26 cellular contexts compared by ENCODE assay signal in genomic region chr9:131784882-131785281, GRCh38. TPM values are rescaled to one million over a fixed set of nuclear protein-coding genes. Genes with fewer than 3 reads are reported as not detected.
DNase-seq lines count a peak whose midpoint lies in the region; TF ChIP-seq lines count a peak whose summit lies in the region.
"Had no signal": no experiment of that assay in that cellular context is flagged by ENCODE, and none has a peak within 500 bp of the region (broad histone marks: within the 10 kb centered on the region; RNA-seq: fewer than 3 reads in every experiment).

No MANE protein-coding gene starts in this region.

- H3F3A ChIP-seq in neural cell (ENCODE audit: insufficient read depth, low read length, poor library complexity, severe bottlenecking), result no peaks in the 10 kb centered on the region

- peak overlapping the region; percentile 42 for H3K9ac ChIP-seq in neural cell (ENCODE audit: low read length)
- H3K9ac ChIP-seq: BLaER1; BLaER1 treated with 17β-estradiol and CSF1 and Interleukin-3, amounts not matched to agents 10 nM and 100 nM had no signal

- no peaks in the 10 kb centered on the region for H3K79me2 ChIP-seq in neural cell (replicated peaks; ENCODE audit: insufficient read depth, low read length)

- no peaks in the 10 kb centered on the region for H4K20me1 ChIP-seq in neural cell (ENCODE audit: insufficient read depth)
- H4K20me1 ChIP-seq: BLaER1 had no signal

- peak; percentile 46 for TF ChIP-seq RAD21 in neural cell (conservative IDR thresholded peaks at IDR 0.05)

- H3K4me2 ChIP-seq in neural cell (ENCODE audit: low read length), result no peak overlapping the region
- H3K4me2 ChIP-seq: A549; BLaER1; BLaER1 treated with 17β-estradiol and CSF1 and Interleukin-3, amounts not matched to agents 10 nM and 100 nM had no signal

- H3K9me2 ChIP-seq in neural cell (ENCODE audit: insufficient read depth, low read length), result no peaks in the 10 kb centered on the region

- TF ChIP-seq EP300 in neural cell (conservative IDR thresholded peaks at IDR 0.05; ENCODE audit: poor library complexity, severe bottlenecking), result peak; percentile 87

- no peak overlapping the region for H2AFZ ChIP-seq in neural cell (ENCODE audit: low read depth, low read length)

- H3K9me3 ChIP-seq in neural cell (ENCODE audit: low read length), result peaks cover 6% of the 10 kb centered on the region
- H3K9me3 ChIP-seq: BE2C, Caco-2 had no signal

- no peak for TF ChIP-seq CTCF in neural cell (IDR thresholded peaks at IDR 0.05; ENCODE audit: poor library complexity, severe bottlenecking)

- H3K27me3 ChIP-seq in neural cell (ENCODE audit: insufficient read depth, low read depth, low read length), result no peaks in the 10 kb centered on the region
- H3K27me3 ChIP-seq: BLaER1; BLaER1 treated with 17β-estradiol and CSF1 and Interleukin-3, amounts not matched to agents 10 nM and 100 nM had no signal

- H3K36me3 ChIP-seq in neural cell (ENCODE audit: insufficient read depth, low read length), result no peaks in the 10 kb centered on the region
- H3K36me3 ChIP-seq: BE2C; BLaER1; BLaER1 treated with 17β-estradiol and CSF1 and Interleukin-3, amounts not matched to agents 10 nM and 100 nM had no signal

- peak overlapping the region; percentile 46 for H3K4me3 ChIP-seq in neural cell (ENCODE audit: low read length)
- H3K4me3 ChIP-seq: A549; BLaER1; BLaER1 treated with 17β-estradiol and CSF1 and Interleukin-3, amounts not matched to agents 10 nM and 100 nM had no signal

- peak overlapping the region; percentile 66 for H3K27ac ChIP-seq in neural cell (ENCODE audit: low read length)
- H3K27ac ChIP-seq: 22Rv1; A549; BLaER1; BLaER1 treated with 17β-estradiol and CSF1 and Interleukin-3, amounts not matched to agents 10 nM and 100 nM; C4-2B had no signal

- no peak for DNase-seq in dermis blood vessel endothelial cell
- DNase-seq: 8988T; ACHN; AML-193; BE2C; C1 segment of cervical spinal cord; Caco-2; Calu3; CD4-positive, alpha-beta memory T cell; CD4-positive, alpha-beta T cell; CD4-positive, CD25-positive, alpha-beta regulatory T cell; CD8-positive, alpha-beta memory T cell; CD8-positive, alpha-beta T cell; DMS 273 treated with DMSO at 0.1 percent for 48 hours; DMS153; DMS53; DMS79; DMS79 treated with DMSO at 0.1 percent for 48 hours; DND-41; EL had no signal

TF ChIP-seq in neural cell, 6 proteins besides CTCF, POLR2A, EP300 and RAD21:
- TF ChIP-seq POLR2AphosphoS5 (IDR thresholded peaks at IDR 0.05), result peak; percentile 67
- no peak for TF ChIP-seq SMC3 (conservative IDR thresholded peaks at IDR 0.05; ENCODE audit: poor library complexity)
- no peak for TF ChIP-seq EZH2 (IDR thresholded peaks at IDR 0.05; ENCODE audit: borderline replicate concordance, insufficient read depth, low read length, poor library complexity, severe bottlenecking)

RNA-seq across cellular contexts. Expression of gene RAPGEF1, which starts 45.0 kb away (rescaled TPM):
- 23.6 and 43.0 TPM in 2 replicates for polyA plus RNA-seq in neural cell
- polyA minus RNA-seq in neural cell, result 55.8 and 60.7 TPM in 2 replicates
- total RNA-seq in dermis blood vessel endothelial cell, result 56.2 and 69.3 TPM in 2 replicates
